ENCODE assay signal across 1 cellular context in genomic region chr13:23391752-23392151, GRCh38.
TF ChIP-seq lines count a peak whose summit lies in the region.

No MANE protein-coding gene starts in this region.

TF ChIP-seq in IMR-90, 13 proteins besides CTCF, POLR2A, EP300 and RAD21 (continued from another document):
- no peak for TF ChIP-seq MAZ (IDR thresholded peaks at IDR 0.05; ENCODE audit: borderline replicate concordance, low read depth, low read length)
- TF ChIP-seq MXI1 (IDR thresholded peaks at IDR 0.05; ENCODE audit: borderline replicate concordance, low read depth, low read length) = no peak
- no peak for TF ChIP-seq CEBPB (IDR thresholded peaks at IDR 0.05; ENCODE audit: low read depth, low read length)
- TF ChIP-seq SMC3 (IDR thresholded peaks at IDR 0.05; ENCODE audit: low read depth, low read length) = no peak
